Comparison of ENCODE assay signal across 8 cellular contexts in the genomic region with DNA sequence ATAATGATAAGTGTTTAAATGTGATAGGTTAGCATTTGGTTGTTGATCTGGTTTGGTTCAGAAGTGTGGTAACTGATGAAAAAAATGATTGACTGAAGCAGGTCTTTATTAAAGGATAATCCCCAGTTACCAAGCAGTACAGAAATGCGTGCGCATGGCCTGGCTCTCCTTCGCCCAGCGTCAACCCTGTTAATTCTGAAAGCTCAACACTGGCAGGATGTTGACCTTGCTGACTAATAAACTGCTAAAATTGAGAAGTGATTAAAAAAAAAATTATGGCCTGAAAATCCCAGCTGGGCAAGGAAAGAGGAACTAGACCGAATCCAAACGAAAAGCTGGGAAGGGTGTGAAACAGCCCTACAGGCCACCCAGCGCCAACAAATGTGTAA. TPM values are rescaled to one million over a fixed set of nuclear protein-coding genes. Genes with fewer than 3 reads are reported as not detected.
DNase-seq lines count a peak whose midpoint lies in the region; ATAC-seq, FAIRE-seq and TF ChIP-seq lines count a peak whose summit lies in the region.

No MANE protein-coding gene starts in this region.

- peak in 2 of 4 donors; percentile 31 to 44 for ATAC-seq in heart left ventricle
- ATAC-seq in Right ventricle myocardium superior (ENCODE audit: poor library complexity) = no peak
- ATAC-seq in HG03196 (IDR thresholded peaks at IDR 0.05; ENCODE audit: unreplicated experiment) = peak; percentile 36
- ATAC-seq in activated naive CD8-positive, alpha-beta T cell treated with anti-CD3 and anti-CD28 coated beads, Interleukin-2, amount 50 U/mL, for 24 hours = no peak

- TF ChIP-seq POLR2A in heart left ventricle (IDR thresholded peaks at IDR 0.05) = no peak
- TF ChIP-seq POLR2A in H54 (IDR thresholded peaks at IDR 0.05; ENCODE audit: low read depth, low read length) = no peak

- FAIRE-seq in H54 (lab: Jason Lieb, UNC) = no peak

- peak overlapping the region; percentile 39 to 95 (median 72) for H3K4me3 ChIP-seq in heart left ventricle

- intact Hi-C loops in heart left ventricle (cut with DNase I) = no loop called here
- intact Hi-C loops in Right ventricle myocardium superior (cut with DNase I) = no loop called here

- no peaks in the 10 kb centered on the region for H3K36me3 ChIP-seq in heart left ventricle

- 48 to 57% (median 49%) methylated on average over 7 of the region's 7 CpGs for whole genome bisulfite sequencing in heart left ventricle, 4 donors

- H3K36me3 Mint-ChIP-seq in activated naive CD8-positive, alpha-beta T cell treated with anti-CD3 and anti-CD28 coated beads, Interleukin-2, amount 50 U/mL, for 24 hours (ENCODE audit: low read depth) = no peaks in the 10 kb centered on the region
- H3K36me3 Mint-ChIP-seq in immature natural killer cell = peaks cover 3% of the 10 kb centered on the region in 3 donors

- TF ChIP-seq CTCF in heart left ventricle (IDR thresholded peaks at IDR 0.05) = no peak

- H3K27me3 ChIP-seq in heart left ventricle = peaks cover 0 to 5% (median 0%) of the 10 kb centered on the region in 9 donors

- no peaks in the 10 kb centered on the region for H3K9me3 Mint-ChIP-seq in activated naive CD8-positive, alpha-beta T cell treated with anti-CD3 and anti-CD28 coated beads, Interleukin-2, amount 50 U/mL, for 24 hours
- H3K9me3 Mint-ChIP-seq in immature natural killer cell = peaks cover 0 to 4% (median under 1%) of the 10 kb centered on the region in 6 donors

- peaks cover 0 to 17% (median 0%) of the 10 kb centered on the region in 12 donors for H3K4me1 ChIP-seq in heart left ventricle

- no peak for DNase-seq in heart left ventricle
- DNase-seq in Right ventricle myocardium superior = no peak
- DNase-seq in activated naive CD8-positive, alpha-beta T cell treated with anti-CD3 and anti-CD28 coated beads, Interleukin-2, amount 50 U/mL, for 24 hours = no peak
- DNase-seq in immature natural killer cell = no peak
- no peak for DNase-seq in LoVo (ENCODE audit: low spot score)
- no peak for DNase-seq in H54 (ENCODE audit: insufficient read length, low spot score)

- peaks cover 9% of the 10 kb centered on the region for H3K4me1 Mint-ChIP-seq in activated naive CD8-positive, alpha-beta T cell treated with anti-CD3 and anti-CD28 coated beads, Interleukin-2, amount 50 U/mL, for 24 hours
- peaks cover 5 to 13% of the 10 kb centered on the region in 2 donors for H3K4me1 Mint-ChIP-seq in immature natural killer cell

- H3K27me3 Mint-ChIP-seq in activated naive CD8-positive, alpha-beta T cell treated with anti-CD3 and anti-CD28 coated beads, Interleukin-2, amount 50 U/mL, for 24 hours = peaks cover 38% of the 10 kb centered on the region
- H3K27me3 Mint-ChIP-seq in immature natural killer cell (ENCODE audit: low read depth in 3 of 3) = peaks cover 7 to 11% (median 11%) of the 10 kb centered on the region in 3 donors

- H3K27ac ChIP-seq in heart left ventricle = peak overlapping the region in 7 of 12 donors; percentile 12 to 88 (median 67)
- peak overlapping the region; percentile 96 for H3K27ac ChIP-seq in temporal lobe (ENCODE audit: low read depth, low read length)

- peak overlapping the region; percentile 45 for H3K4me3 Mint-ChIP-seq in activated naive CD8-positive, alpha-beta T cell treated with anti-CD3 and anti-CD28 coated beads, Interleukin-2, amount 50 U/mL, for 24 hours
- peak overlapping the region; percentile 21 to 61 (median 53) for H3K4me3 Mint-ChIP-seq in immature natural killer cell

- H3K9me3 ChIP-seq in heart left ventricle = no peaks in the 10 kb centered on the region

- H3K27ac Mint-ChIP-seq in activated naive CD8-positive, alpha-beta T cell treated with anti-CD3 and anti-CD28 coated beads, Interleukin-2, amount 50 U/mL, for 24 hours = no peak overlapping the region
- no peak overlapping the region for H3K27ac Mint-ChIP-seq in immature natural killer cell

RNA-seq across cellular contexts. Expression of a gene that starts 0.8 kb away (rescaled TPM):
- total RNA-seq in heart left ventricle (10 to 100 TPM in 2 of 9 donors, 1 to 10 TPM in 7; 1.3 to 16.5 (median 3.4) TPM), Right ventricle myocardium superior (2.6 TPM), temporal lobe (78.2 TPM)
- polyA plus RNA-seq in heart left ventricle (1 to 10 TPM; 1.2 to 1.3 TPM), immature natural killer cell (under 1 TPM; 0.28 to 0.66 (median 0.55) TPM)
